In genomic region chr15:91142097-91142744, GRCh38 we compare ENCODE assay signal across 9 cellular contexts. TPM values are rescaled to one million over a fixed set of nuclear protein-coding genes. Genes with fewer than 3 reads are reported as not detected.
DNase-seq lines count a peak whose midpoint lies in the region; ATAC-seq and TF ChIP-seq lines count a peak whose summit lies in the region.
"Had no signal": no experiment of that assay in that cellular context is flagged by ENCODE, and none has a peak within 500 bp of the region (broad histone marks: within the 10 kb centered on the region; RNA-seq: fewer than 3 reads in every experiment).

No MANE protein-coding gene starts in this region.

- H3K9me3 ChIP-seq in WERI-Rb-1 (ENCODE audit: severe bottlenecking) = peaks cover 6% of the 10 kb centered on the region

- DNase-seq in G401 (ENCODE audit: low spot score) (peak; percentile 64), WERI-Rb-1 (no peak), medulla oblongata (ENCODE audit: extremely low spot score) (peak; percentile 13), cerebellar nuclear complex (lab: John Stamatoyannopoulos, UW) (no peak)
- DNase-seq in stimulated activated naive CD4-positive, alpha-beta T cell treated with Interleukin-2 at 50 U/mL for 16 hours (lab: John Stamatoyannopoulos, UW) = no peak

- H3K27ac ChIP-seq in WERI-Rb-1 = no peak overlapping the region

- in situ Hi-C loops in G401 (cut with HindIII; ENCODE audit: low sequenced_read_pairs) = no loop called here

- ATAC-seq in HG03342 (IDR thresholded peaks at IDR 0.05; ENCODE audit: unreplicated experiment) (peak; percentile 59), HG03280 (IDR thresholded peaks at IDR 0.05; ENCODE audit: unreplicated experiment) (no peak), GM19328 (IDR thresholded peaks at IDR 0.05; ENCODE audit: unreplicated experiment) (no peak)

- TF ChIP-seq CTCF in WERI-Rb-1 (IDR thresholded peaks at IDR 0.05; ENCODE audit: low read depth, low read length) = peak; percentile 57

- peaks cover 3% of the 10 kb centered on the region; the same call in 1 of the 2 replicates for H3K36me3 ChIP-seq in WERI-Rb-1

- H3K27me3 ChIP-seq in WERI-Rb-1 (ENCODE audit: insufficient read depth, low read depth, severe bottlenecking) = no peaks in the 10 kb centered on the region

- no peak overlapping the region for H3K4me3 ChIP-seq in WERI-Rb-1 (ENCODE audit: low read depth, low read length)

RNA-seq across cellular contexts. Expression of gene SV2B, which starts 42.2 kb away (rescaled TPM):
- total RNA-seq in G401 (2014; rRNA removed; shearing (Covaris generic)) = not detected in 2 replicates
- total RNA-seq: pulmonary artery endothelial cell had no signal

Comparison
In these comparisons a context has a peak if more than half of its experiments do, and no peak if none do; other contexts are left out.
1. DNase-seq: peak in G401 (single experiment) and medulla oblongata (single experiment); none in WERI-Rb-1 (single experiment), cerebellar nuclear complex (0 of 2) and stimulated activated naive CD4-positive, alpha-beta T cell treated with Interleukin-2 at 50 U/mL for 16 hours (single experiment).